In genomic region chr6:72624557-72625160, GRCh38 we compare ENCODE assay signal across 8 cellular contexts. TPM values are rescaled to one million over a fixed set of nuclear protein-coding genes. Genes with fewer than 3 reads are reported as not detected.
A peak's percentile ranks its signal among the peaks of the same experiment; 100 is the strongest.
DNase-seq lines count a peak whose midpoint lies in the region; ATAC-seq and TF ChIP-seq lines count a peak whose summit lies in the region.

No MANE protein-coding gene starts in this region.

- H3K27me3 ChIP-seq in BJ (ENCODE audit: control insufficient read depth, insufficient read depth, low read length): no peaks in the 10 kb centered on the region
- no peaks in the 10 kb centered on the region; the same call in 1 of the 2 replicates for H3K27me3 ChIP-seq in Panc1 (ENCODE audit: control insufficient read depth, insufficient read depth, low read length)
- H3K27me3 ChIP-seq in esophagus squamous epithelium: peaks cover 0 to 63% (median 4%) of the 10 kb centered on the region in 4 donors
- no peaks in the 10 kb centered on the region for H3K27me3 ChIP-seq in testis

- intact Hi-C loops in Panc1 (cut with micrococcal nuclease; ENCODE audit: unreplicated experiment): no loop called here
- intact Hi-C loops in esophagus squamous epithelium (cut with DNase I): no loop called here
- intact Hi-C loops in testis (cut with DNase I; ENCODE audit: low total_unique reads): no loop called here
- intact Hi-C loops in mucosa of descending colon (cut with DNase I, micrococcal nuclease): no loop called here

- no peak overlapping the region for H3K27ac ChIP-seq in Panc1 (ENCODE audit: low read length)
- H3K27ac ChIP-seq in esophagus squamous epithelium: no peak overlapping the region
- H3K27ac ChIP-seq in testis: no peak overlapping the region

- H3K9me3 ChIP-seq in Panc1 (ENCODE audit: control insufficient read depth, insufficient read depth, low read depth, low read length): no peaks in the 10 kb centered on the region
- H3K9me3 ChIP-seq in esophagus squamous epithelium: no peaks in the 10 kb centered on the region
- no peaks in the 10 kb centered on the region for H3K9me3 ChIP-seq in testis
- no peaks in the 10 kb centered on the region for H3K9me3 ChIP-seq in mucosa of descending colon

- ATAC-seq in Panc1 (no peak), mucosa of descending colon (no peak), GM21717 (IDR thresholded peaks at IDR 0.05; ENCODE audit: unreplicated experiment) (no peak)

- TF ChIP-seq POLR2A in esophagus squamous epithelium (IDR thresholded peaks at IDR 0.05) (no peak), testis (IDR thresholded peaks at IDR 0.05) (no peak)

- CTCF ChIA-PET in BJ (lab: Yijun Ruan, JAX): interaction anchor here (0.7 to 1.3 kb wide), 2 partner anchors 8 to 13 kb away, joined by 3 to 5 read pairs; no protein-coding TSS in a partner anchor
- CTCF ChIA-PET in Panc1 (lab: Charles Lee): no interaction called here

- BruUV-seq in Panc1 (replicated peaks; lab: Mats Ljungman, UMichigan): no TSS peak

- DNase-seq in BJ (ENCODE audit: low read depth) (no peak), H4 (ENCODE audit: low spot score) (peak; percentile 43), Panc1 (ENCODE audit: low read depth, low spot score) (no peak), esophagus squamous epithelium (lab: John Stamatoyannopoulos, UW) (no peak), testis (no peak), mucosa of descending colon (no peak), UCSD-AML1 (lab: John Stamatoyannopoulos, UW; ENCODE audit: unreplicated experiment) (no peak)

- in situ Hi-C loops in Panc1 (cut with HindIII; ENCODE audit: low pct_unique_long_range_greater_than_20kb, low sequenced_read_pairs): no loop called here

- H3K36me3 ChIP-seq in BJ (ENCODE audit: control insufficient read depth, insufficient read depth, low read length) (no peaks in the 10 kb centered on the region), Panc1 (ENCODE audit: control insufficient read depth, insufficient read depth, low read length) (no peaks in the 10 kb centered on the region), esophagus squamous epithelium (no peaks in the 10 kb centered on the region), testis (ENCODE audit: low read depth, missing control alignments) (no peaks in the 10 kb centered on the region), mucosa of descending colon (ENCODE audit: low read depth) (no peaks in the 10 kb centered on the region)

- H3K4me3 ChIP-seq in BJ (ENCODE audit: low read depth, low read length) (no peak overlapping the region), Panc1 (ENCODE audit: low read depth in 2 of 2, low read length in 2 of 2) (no peak overlapping the region; a peak in 1 of 4 replicates), esophagus squamous epithelium (no peak overlapping the region), testis (no peak overlapping the region), mucosa of descending colon (no peak overlapping the region)

- POLR2A ChIA-PET in BJ (lab: Charles Lee): no interaction called here
- POLR2A ChIA-PET in Panc1 (lab: Charles Lee): no interaction called here

- TF ChIP-seq CTCF in BJ (IDR thresholded peaks at IDR 0.05; ENCODE audit: insufficient read depth, low read depth, low read length) (peak; percentile 76), Panc1 (IDR thresholded peaks at IDR 0.05) (peak; percentile 82; the same call in 1 of the 2 replicates), esophagus squamous epithelium (IDR thresholded peaks at IDR 0.05) (peak; percentile 25 to 65 (median 50)), testis (IDR thresholded peaks at IDR 0.05) (peak; percentile 18 to 66 (median 32)), mucosa of descending colon (IDR thresholded peaks at IDR 0.05) (no peak)

- H3K4me1 ChIP-seq in Panc1 (ENCODE audit: control insufficient read depth, insufficient read depth, low read length) (peaks cover 28% of the 10 kb centered on the region), esophagus squamous epithelium (peaks cover 22 to 43% (median 24%) of the 10 kb centered on the region in 3 donors), testis (peaks cover 15% of the 10 kb centered on the region), mucosa of descending colon (ENCODE audit: low read depth) (peaks cover 14% of the 10 kb centered on the region)

- WGBS in esophagus squamous epithelium, 2 donors: 36 to 65% methylated on average over 3 of the region's 3 CpGs
- WGBS in testis, 2 donors: 82 to 87% methylated on average over 3 of the region's 3 CpGs

RNA-seq across cellular contexts. Expression of gene KCNQ5, which starts 2.8 kb away (rescaled TPM):
- polyA plus RNA-seq in BJ (2011; rRNA removed): 1.4 and 1.6 TPM in 2 replicates
- 3.7 and 4.1 TPM in 2 replicates for polyA minus RNA-seq in BJ (2011; rRNA and poly(A)+ RNA removed)
- 1.4 and 2.1 TPM in 2 replicates for total RNA-seq in H4 (2014; rRNA removed; shearing (Covaris generic))
- 9.4 TPM for total RNA-seq in Panc1 (2021; ENCODE audit: unreplicated experiment)
- 4.7 TPM for polyA plus RNA-seq in Panc1 (2012; ENCODE audit: insufficient read length)
- total RNA-seq in esophagus squamous epithelium: 1 to 10 TPM in 2 of 4 donors, under 1 TPM in 2; 0.57 to 4.4 (median 0.97) TPM
- total RNA-seq in testis: 1 to 10 TPM in 1 of 2 donors, under 1 TPM in 1; 0.43 to 1.1 TPM
- 0.73 TPM for polyA plus RNA-seq in testis (ENCODE audit: insufficient read depth, low read depth, low replicate concordance)
- 1 to 10 TPM in 1 of 3 donors, under 1 TPM in 2; 0.14 to 2.3 (median 0.17) TPM for total RNA-seq in mucosa of descending colon
